ENCODE assay signal across 8 cellular contexts in the genomic region with DNA sequence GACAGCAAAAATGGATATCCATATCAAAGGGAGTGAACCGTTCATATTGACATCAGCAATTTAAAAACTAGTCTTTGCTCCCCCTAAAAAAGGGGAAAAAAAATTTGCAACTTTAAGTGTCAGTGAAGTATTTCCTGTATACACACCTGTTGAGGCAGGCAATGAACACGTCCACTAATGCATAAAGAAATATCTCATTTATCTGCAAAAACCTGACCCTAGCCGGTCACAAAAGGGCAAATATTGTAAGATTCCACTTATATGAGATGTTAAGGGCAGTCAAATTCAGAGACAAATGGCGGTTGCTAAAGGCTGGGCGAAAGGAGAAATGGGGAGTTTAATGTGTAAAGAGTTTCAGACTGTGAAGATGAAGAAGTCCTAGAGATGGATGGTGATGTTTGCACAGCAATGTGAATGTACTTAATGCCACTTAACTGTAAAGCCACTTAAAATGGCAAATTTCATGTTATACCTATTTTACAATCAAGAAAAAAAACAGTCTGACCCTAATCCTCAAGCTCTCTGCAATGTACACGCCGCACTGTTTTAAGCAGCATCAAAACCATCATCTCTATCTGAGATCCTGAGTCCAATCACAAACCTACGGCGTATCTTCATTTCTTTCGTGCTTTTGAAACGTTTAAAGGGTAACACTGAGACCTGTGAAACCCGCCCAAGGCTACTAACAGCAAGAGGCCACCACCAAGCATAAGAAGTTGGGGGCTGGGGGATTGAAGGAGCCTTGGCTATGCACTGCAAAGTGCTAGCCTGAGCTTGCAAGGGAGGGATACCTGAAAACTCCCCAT. TPM values are rescaled to one million over a fixed set of nuclear protein-coding genes. Genes with fewer than 3 reads are reported as not detected.
DNase-seq lines count a peak whose midpoint lies in the region; ATAC-seq lines count a peak whose summit lies in the region.

No MANE protein-coding gene starts in this region.

- no peaks in the 10 kb centered on the region for H3K9me3 Mint-ChIP-seq in activated naive CD4-positive, alpha-beta T cell treated with anti-CD3 and anti-CD28 coated beads for 36 hours
- H3K9me3 Mint-ChIP-seq in activated CD8-positive, alpha-beta T cell treated with anti-CD3 and anti-CD28 coated beads, Interleukin-2, amount 10 ng/mL, durations not matched to agents 7 days and 5 days (ENCODE audit: insufficient read depth), result no peaks in the 10 kb centered on the region

- H3K4me3 Mint-ChIP-seq in activated naive CD4-positive, alpha-beta T cell treated with anti-CD3 and anti-CD28 coated beads for 36 hours, result peak overlapping the region; percentile 88
- H3K4me3 Mint-ChIP-seq in activated CD8-positive, alpha-beta T cell treated with anti-CD3 and anti-CD28 coated beads, Interleukin-2, amount 10 ng/mL, durations not matched to agents 7 days and 5 days, result peak overlapping the region; percentile 85

- H3K9me3 ChIP-seq in subcutaneous abdominal adipose tissue (ENCODE audit: control insufficient read depth in 5 of 5, low read length in 5 of 5), result no peaks in the 10 kb centered on the region

- peaks cover 33% of the 10 kb centered on the region for H3K4me1 Mint-ChIP-seq in activated naive CD4-positive, alpha-beta T cell treated with anti-CD3 and anti-CD28 coated beads for 36 hours (ENCODE audit: low read depth)
- peaks cover 54% of the 10 kb centered on the region for H3K4me1 Mint-ChIP-seq in activated CD8-positive, alpha-beta T cell treated with anti-CD3 and anti-CD28 coated beads, Interleukin-2, amount 10 ng/mL, durations not matched to agents 7 days and 5 days (ENCODE audit: low read depth)

- peak overlapping the region; percentile 71 to 97 (median 95) for H3K9ac ChIP-seq in subcutaneous abdominal adipose tissue (ENCODE audit: low read length in 5 of 5)

- DNase-seq in activated naive CD4-positive, alpha-beta T cell treated with anti-CD3 and anti-CD28 coated beads for 36 hours, result no peak
- DNase-seq in activated naive CD4-positive, alpha-beta T cell treated with Interleukin-2 at 50 U/mL for 16 hours, result no peak
- DNase-seq in activated CD8-positive, alpha-beta T cell treated with anti-CD3 and anti-CD28 coated beads, Interleukin-2, amount 10 ng/mL, durations not matched to agents 7 days and 5 days, result peak; percentile 43
- DNase-seq in iPS-NIHi7 (ENCODE audit: extremely low spot score) (peak; percentile 34), GF-D8 (lab: John Stamatoyannopoulos, UW) (no peak)

- H3K4me1 ChIP-seq in subcutaneous abdominal adipose tissue (ENCODE audit: control insufficient read depth in 5 of 5, insufficient read depth in 5 of 5, low read length in 5 of 5), result peaks cover 0 to 35% (median 28%) of the 10 kb centered on the region in 5 donors

- peak overlapping the region; percentile 85 to 95 (median 91) for H3K4me3 ChIP-seq in subcutaneous abdominal adipose tissue (ENCODE audit: low read depth in 1 of 5, low read length in 5 of 5)

- CTCF ChIA-PET in activated naive CD4-positive, alpha-beta T cell treated with anti-CD3 and anti-CD28 coated beads for 36 hours (lab: Charles Lee), result no interaction called here
- CTCF ChIA-PET in activated CD8-positive, alpha-beta T cell treated with anti-CD3 and anti-CD28 coated beads, Interleukin-2, amount 10 ng/mL, durations not matched to agents 7 days and 5 days (lab: Charles Lee), result interaction anchor here (0.8 to 1.2 kb wide), 2 partner anchors 706 to 709 kb away, joined by 3 read pairs; a partner anchor contains a TSS

- H3K27ac Mint-ChIP-seq in activated naive CD4-positive, alpha-beta T cell treated with anti-CD3 and anti-CD28 coated beads for 36 hours, result peak overlapping the region; percentile 90
- peak overlapping the region; percentile 97 for H3K27ac Mint-ChIP-seq in activated CD8-positive, alpha-beta T cell treated with anti-CD3 and anti-CD28 coated beads, Interleukin-2, amount 10 ng/mL, durations not matched to agents 7 days and 5 days

- no peaks in the 10 kb centered on the region for H3K27me3 ChIP-seq in subcutaneous abdominal adipose tissue (ENCODE audit: control insufficient read depth in 5 of 5, insufficient read depth in 4 of 5, low read length in 5 of 5)

- H3K36me3 Mint-ChIP-seq in activated naive CD4-positive, alpha-beta T cell treated with anti-CD3 and anti-CD28 coated beads for 36 hours (ENCODE audit: low read depth), result peaks cover 27% of the 10 kb centered on the region
- H3K36me3 Mint-ChIP-seq in activated CD8-positive, alpha-beta T cell treated with anti-CD3 and anti-CD28 coated beads, Interleukin-2, amount 10 ng/mL, durations not matched to agents 7 days and 5 days (ENCODE audit: low read depth), result peaks cover 37% of the 10 kb centered on the region

- POLR2A ChIA-PET in activated CD8-positive, alpha-beta T cell treated with anti-CD3 and anti-CD28 coated beads, Interleukin-2, amount 10 ng/mL, durations not matched to agents 7 days and 5 days (lab: Charles Lee), result interaction anchor here (1.4 to 1.6 kb wide), 4 partner anchors 15 to 38 kb away, joined by 3 read pairs; no protein-coding TSS in a partner anchor

- H3K27ac ChIP-seq in subcutaneous abdominal adipose tissue (ENCODE audit: low read depth, low read length), result peak overlapping the region; percentile 81

- H3K27me3 Mint-ChIP-seq in activated naive CD4-positive, alpha-beta T cell treated with anti-CD3 and anti-CD28 coated beads for 36 hours (ENCODE audit: low read depth), result no peaks in the 10 kb centered on the region
- no peaks in the 10 kb centered on the region for H3K27me3 Mint-ChIP-seq in activated CD8-positive, alpha-beta T cell treated with anti-CD3 and anti-CD28 coated beads, Interleukin-2, amount 10 ng/mL, durations not matched to agents 7 days and 5 days (ENCODE audit: low read depth)

- ATAC-seq in activated CD8-positive, alpha-beta T cell treated with anti-CD3 and anti-CD28 coated beads, Interleukin-2, amount 10 ng/mL, durations not matched to agents 7 days and 5 days, result no peak
- ATAC-seq in HG02840 (IDR thresholded peaks at IDR 0.05; ENCODE audit: low FRiP score, unreplicated experiment) (no peak), HG03159 (IDR thresholded peaks at IDR 0.05; ENCODE audit: unreplicated experiment) (no peak)

- intact Hi-C loops in activated naive CD4-positive, alpha-beta T cell treated with anti-CD3 and anti-CD28 coated beads for 36 hours (cut with micrococcal nuclease), result no loop called here

- peaks cover 17 to 41% (median 28%) of the 10 kb centered on the region in 5 donors for H3K36me3 ChIP-seq in subcutaneous abdominal adipose tissue (ENCODE audit: control insufficient read depth in 5 of 5, insufficient read depth in 5 of 5, low read length in 5 of 5)

RNA-seq across cellular contexts. Expression of a gene that starts 1.1 kb away (rescaled TPM):
- total RNA-seq in activated naive CD4-positive, alpha-beta T cell treated with anti-CD3 and anti-CD28 coated beads for 36 hours, result 10 to 100 TPM; 41.8 to 44.0 TPM
- total RNA-seq in activated CD8-positive, alpha-beta T cell treated with anti-CD3 and anti-CD28 coated beads, Interleukin-2, amount 10 ng/mL, durations not matched to agents 7 days and 5 days, result 10 to 100 TPM; 36.4 to 40.0 TPM

RNA-seq across cellular contexts. Expression of a gene that starts 3.7 kb away (rescaled TPM):
- 10 to 100 TPM; 41.9 to 44.6 TPM for total RNA-seq in activated naive CD4-positive, alpha-beta T cell treated with anti-CD3 and anti-CD28 coated beads for 36 hours
- total RNA-seq in activated CD8-positive, alpha-beta T cell treated with anti-CD3 and anti-CD28 coated beads, Interleukin-2, amount 10 ng/mL, durations not matched to agents 7 days and 5 days, result 10 to 100 TPM; 65.1 to 65.7 TPM

Comparison
In these comparisons a context has a peak if more than half of its experiments do, and no peak if none do; other contexts are left out.
1. DNase-seq: peak in activated CD8-positive, alpha-beta T cell treated with anti-CD3 and anti-CD28 coated beads, Interleukin-2, amount 10 ng/mL, durations not matched to agents 7 days and 5 days (single experiment) and iPS-NIHi7 (single experiment); none in activated naive CD4-positive, alpha-beta T cell treated with anti-CD3 and anti-CD28 coated beads for 36 hours (single experiment), activated naive CD4-positive, alpha-beta T cell treated with Interleukin-2 at 50 U/mL for 16 hours (single experiment) and GF-D8 (single experiment).